ENCODE assay signal across 18 cellular contexts in the genomic region with DNA sequence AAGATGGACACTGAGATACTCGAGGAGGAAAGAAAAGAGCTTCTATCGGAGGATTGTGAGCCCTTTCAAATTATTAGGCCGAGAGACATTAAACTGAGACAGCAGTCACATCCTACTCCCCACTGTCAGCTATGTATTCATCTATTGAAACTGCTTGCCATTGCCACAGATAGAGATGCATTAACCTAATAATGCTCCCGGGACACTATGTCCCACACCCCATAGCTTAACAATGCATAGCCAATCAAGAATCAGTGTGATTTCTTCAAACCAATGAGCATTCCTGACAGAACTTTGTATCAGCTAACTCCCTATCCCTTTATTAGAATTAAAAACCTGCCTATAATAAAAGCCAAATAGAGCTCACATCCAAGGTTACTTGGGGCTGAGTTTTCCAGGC.
DNase-seq lines count a peak whose midpoint lies in the region; ATAC-seq and TF ChIP-seq lines count a peak whose summit lies in the region.
"Had no signal": no experiment of that assay in that cellular context is flagged by ENCODE, and none has a peak within 500 bp of the region (broad histone marks: within the 10 kb centered on the region; RNA-seq: fewer than 3 reads in every experiment).

No MANE protein-coding gene starts in this region.

- H3F3A ChIP-seq in neural progenitor cell (ENCODE audit: low read depth) = no peaks in the 10 kb centered on the region

- peak; percentile 18; the same call in 1 of the 3 replicates for ATAC-seq in DND-41 (ENCODE audit: insufficient read depth, low read depth)
- ATAC-seq: PC-3 had no signal

- H3K9ac ChIP-seq in DND-41 (ENCODE audit: low read depth, low read length) (no peak overlapping the region), iPS-18a (ENCODE audit: low read length) (no peak overlapping the region), neural progenitor cell (no peak overlapping the region)

- H3K9me3 Mint-ChIP-seq in neural progenitor cell = peaks cover 7% of the 10 kb centered on the region
- H3K9me3 Mint-ChIP-seq in glutamatergic neuron (ENCODE audit: unreplicated experiment) = no peaks in the 10 kb centered on the region

- H4K20me1 ChIP-seq in DND-41 (ENCODE audit: insufficient read depth, low read length) (peaks cover 5% of the 10 kb centered on the region; the same call in 1 of the 2 replicates), neural progenitor cell (ENCODE audit: low read depth) (no peaks in the 10 kb centered on the region)

- H3K9me3 ChIP-seq in DND-41 (ENCODE audit: insufficient read depth, low read length, severe bottlenecking) = no peaks in the 10 kb centered on the region
- H3K9me3 ChIP-seq in iPS-18a (ENCODE audit: control insufficient read depth, low read depth, low read length) = peaks cover under 1% of the 10 kb centered on the region
- no peaks in the 10 kb centered on the region for H3K9me3 ChIP-seq in neural progenitor cell (ENCODE audit: low read depth)
- H3K9me3 ChIP-seq: Caco-2, SJCRH30 had no signal

- DNase-seq in DND-41 = no peak
- no peak for DNase-seq in neural progenitor cell (ENCODE audit: low spot score)
- DNase-seq in glutamatergic neuron = no peak
- DNase-seq in NCI-H524 treated with DMSO at 0.1 percent for 48 hours (lab: John Stamatoyannopoulos, UW) = no peak
- no peak for DNase-seq in AG08396 (ENCODE audit: low spot score)
- DNase-seq in NAMALWA (ENCODE audit: low spot score) = no peak
- DNase-seq: C1 segment of cervical spinal cord, Caco-2, DMS153, KBM-7, NCI-H1436, NCI-H2029 treated with DMSO at 0.1 percent for 48 hours, NCI-H510A, NCI-H82, PC-3, SJCRH30 had no signal

- H3K4me3 ChIP-seq in DND-41 (ENCODE audit: low read depth in 1 of 2, low read length in 2 of 2) = no peak overlapping the region
- peak overlapping the region; percentile 19 for H3K4me3 ChIP-seq in iPS-18a (ENCODE audit: low read length)
- H3K4me3 ChIP-seq in neural progenitor cell = no peak overlapping the region
- H3K4me3 ChIP-seq: SJCRH30 had no signal

- H2AFZ ChIP-seq in DND-41 (ENCODE audit: low read depth, low read length) (no peak overlapping the region), neural progenitor cell (replicated peaks) (peak overlapping the region; percentile 76)

- H3K27ac ChIP-seq in DND-41 (ENCODE audit: low read length) = no peak overlapping the region
- peak overlapping the region; percentile 62 for H3K27ac ChIP-seq in VCaP
- H3K27ac ChIP-seq in iPS-18a (ENCODE audit: low read length) = no peak overlapping the region
- no peak overlapping the region for H3K27ac ChIP-seq in neural progenitor cell
- H3K27ac ChIP-seq: SJCRH30 had no signal

- TF ChIP-seq CTCF in DND-41 (IDR thresholded peaks at IDR 0.05; ENCODE audit: borderline replicate concordance, extremely low read depth, low read length, poor library complexity, severe bottlenecking) = no peak
- no peak for TF ChIP-seq CTCF in VCaP (conservative IDR thresholded peaks at IDR 0.05)
- no peak for TF ChIP-seq CTCF in neural progenitor cell (IDR thresholded peaks at IDR 0.05)
- no peak for TF ChIP-seq CTCF in glutamatergic neuron (IDR thresholded peaks at IDR 0.05; ENCODE audit: partially characterized antibody, unreplicated experiment)

- H3K36me3 Mint-ChIP-seq in neural progenitor cell (no peaks in the 10 kb centered on the region), glutamatergic neuron (ENCODE audit: unreplicated experiment) (no peaks in the 10 kb centered on the region)

- H3K27me3 ChIP-seq in DND-41 (ENCODE audit: insufficient read depth, low read length, poor library complexity) = no peaks in the 10 kb centered on the region
- no peaks in the 10 kb centered on the region for H3K27me3 ChIP-seq in iPS-18a (ENCODE audit: control insufficient read depth, insufficient read depth, low read length)
- no peaks in the 10 kb centered on the region for H3K27me3 ChIP-seq in neural progenitor cell
- H3K27me3 ChIP-seq: SJCRH30 had no signal

- H3K27ac Mint-ChIP-seq in neural progenitor cell (peak overlapping the region; percentile 35), glutamatergic neuron (ENCODE audit: unreplicated experiment) (no peak overlapping the region)

- H3K4me3 Mint-ChIP-seq in neural progenitor cell (no peak overlapping the region), glutamatergic neuron (ENCODE audit: unreplicated experiment) (no peak overlapping the region)

- H3K4me1 ChIP-seq in DND-41 (ENCODE audit: insufficient read depth, low read length) (0 out of 2 replicates have a peak, but pooled peaks cover 3% of the 10 kb centered on the region), iPS-18a (ENCODE audit: control insufficient read depth, low read depth, low read length) (peaks cover 18% of the 10 kb centered on the region), neural progenitor cell (peaks cover 4% of the 10 kb centered on the region)
- H3K4me1 ChIP-seq: Caco-2, SJCRH30 had no signal

- H3K79me2 ChIP-seq in DND-41 (ENCODE audit: insufficient read depth, low read length) (peaks cover 80% of the 10 kb centered on the region), neural progenitor cell (ENCODE audit: low read depth) (no peaks in the 10 kb centered on the region)

- H3K4me2 ChIP-seq in DND-41 (ENCODE audit: insufficient read depth, low read length) = no peak overlapping the region
- no peak overlapping the region for H3K4me2 ChIP-seq in neural progenitor cell

- H3K27me3 Mint-ChIP-seq in neural progenitor cell (ENCODE audit: insufficient read depth, low read depth) (peaks cover 3% of the 10 kb centered on the region), glutamatergic neuron (ENCODE audit: unreplicated experiment) (no peaks in the 10 kb centered on the region)

- H3K36me3 ChIP-seq in DND-41 (ENCODE audit: insufficient read depth, low read length) (peaks cover 52% of the 10 kb centered on the region), iPS-18a (ENCODE audit: control insufficient read depth, low read depth, low read length) (no peaks in the 10 kb centered on the region), neural progenitor cell (no peaks in the 10 kb centered on the region)
- H3K36me3 ChIP-seq: SJCRH30 had no signal

- H3K4me1 Mint-ChIP-seq in neural progenitor cell (peaks cover 11% of the 10 kb centered on the region), glutamatergic neuron (ENCODE audit: low read depth, unreplicated experiment) (no peaks in the 10 kb centered on the region)
